ENCODE assay signal across 1 cellular context in genomic region chr14:67137744-67138371, GRCh38.
TF ChIP-seq lines count a peak whose summit lies in the region.

No MANE protein-coding gene starts in this region.

TF ChIP-seq in GM12878, 131 proteins besides CTCF, POLR2A, EP300 and RAD21:
- TF ChIP-seq KLF5 (IDR thresholded peaks at IDR 0.05; ENCODE audit: partially characterized antibody) (no peak), SMC3 (IDR thresholded peaks at IDR 0.05; ENCODE audit: borderline replicate concordance, low read length) (peak; percentile 36; the same call in 1 of the 2 replicates)
TF ChIP-seq in GM12878: peak in this region for 1.
